24 cellular contexts compared by ENCODE assay signal in genomic region chr3:46549408-46549904, GRCh38. TPM values are rescaled to one million over a fixed set of nuclear protein-coding genes. Genes with fewer than 3 reads are reported as not detected.
A peak's percentile ranks its signal among the peaks of the same experiment; 100 is the strongest.
DNase-seq lines count a peak whose midpoint lies in the region; ATAC-seq, FAIRE-seq and TF ChIP-seq lines count a peak whose summit lies in the region.
"Had no signal": no experiment of that assay in that cellular context is flagged by ENCODE, and none has a peak within 500 bp of the region (broad histone marks: within the 10 kb centered on the region; RNA-seq: fewer than 3 reads in every experiment).

No MANE protein-coding gene starts in this region.

- H3K27me3 ChIP-seq in K562 (ENCODE audit: control insufficient read depth in 2 of 2, insufficient read depth in 2 of 2, low read length in 2 of 2): no peaks in the 10 kb centered on the region; a peak in 1 of 5 replicates

- ATAC-seq in activated naive CD4-positive, alpha-beta T cell treated with anti-CD3 and anti-CD28 coated beads, Interleukin-2, amount 50 U/mL, for 72 hours: no peak
- ATAC-seq in K562 (peak; percentile 89), HG03025 (IDR thresholded peaks at IDR 0.05; ENCODE audit: low FRiP score, unreplicated experiment) (no peak)
- ATAC-seq in stimulated activated naive CD8-positive, alpha-beta T cell treated with anti-CD3 and anti-CD28 coated beads, Interleukin-15, amount 100 ng/mL, for 72 hours: no peak
- ATAC-seq: activated T-cell treated with anti-CD3 and anti-CD28 coated beads, Interleukin-2, amount 50 U/mL, for 4 hours; left cardiac atrium had no signal

- no peak overlapping the region for H3K4me3 Mint-ChIP-seq in activated naive CD4-positive, alpha-beta T cell treated with anti-CD3 and anti-CD28 coated beads for 36 hours
- H3K4me3 Mint-ChIP-seq in stimulated activated naive CD8-positive, alpha-beta T cell treated with anti-CD3 and anti-CD28 coated beads, Interleukin-15, amount 100 ng/mL, for 72 hours: peak overlapping the region in 1 of 2 donors; percentile 21
- H3K4me3 Mint-ChIP-seq: activated naive CD8-positive, alpha-beta T cell treated with anti-CD3 and anti-CD28 coated beads, Interleukin-2, amount 10 ng/mL, durations not matched to agents 7 days and 5 days; activated T-cell treated with anti-CD3 and anti-CD28 coated beads, Interleukin-2, amount 50 U/mL, for 4 hours; nephron had no signal

- H3K4me3 ChIP-seq in OCI-LY7 (ENCODE audit: low read depth, low read length, poor library complexity, severe bottlenecking) (peak overlapping the region; percentile 35), K562 (no peak overlapping the region)

- no peaks in the 10 kb centered on the region; the same call in 1 of the 2 replicates for H3K36me3 ChIP-seq in OCI-LY7 (ENCODE audit: insufficient read depth, low read length)
- H3K36me3 ChIP-seq in K562 (ENCODE audit: control insufficient read depth, insufficient read depth, low read length): no peaks in the 10 kb centered on the region

- peaks cover 16% of the 10 kb centered on the region for H3K4me1 Mint-ChIP-seq in activated naive CD4-positive, alpha-beta T cell treated with anti-CD3 and anti-CD28 coated beads for 36 hours (ENCODE audit: low read depth)
- peaks cover 29% of the 10 kb centered on the region for H3K4me1 Mint-ChIP-seq in stimulated activated naive CD8-positive, alpha-beta T cell treated with anti-CD3 and anti-CD28 coated beads, Interleukin-15, amount 100 ng/mL, for 72 hours
- H3K4me1 Mint-ChIP-seq: nephron had no signal

- H3K4me2 ChIP-seq in OCI-LY7 (ENCODE audit: low read length) (peak overlapping the region; percentile 61), K562 (ENCODE audit: insufficient read depth, low read length) (peak overlapping the region; percentile 68)

- intact Hi-C loops in activated naive CD4-positive, alpha-beta T cell treated with anti-CD3 and anti-CD28 coated beads for 36 hours (cut with micrococcal nuclease): no loop called here
- intact Hi-C loops in OCI-LY7 (cut with micrococcal nuclease; ENCODE audit: unreplicated experiment) (loop anchor here (1.0 to 5.0 kb wide), 3 partner anchors 10 to 452 kb away; no protein-coding TSS in a partner anchor), K562 (cut with micrococcal nuclease) (loop anchor here (2.0 kb wide), 1 partner anchor 41 kb away; no protein-coding TSS in a partner anchor)

- no peaks in the 10 kb centered on the region for H3K9me3 Mint-ChIP-seq in activated naive CD4-positive, alpha-beta T cell treated with anti-CD3 and anti-CD28 coated beads for 36 hours
- no peaks in the 10 kb centered on the region for H3K9me3 Mint-ChIP-seq in activated naive CD4-positive, alpha-beta T cell treated with anti-CD3 and anti-CD28 coated beads, Interleukin-2, amount 50 U/mL, for 72 hours
- no peaks in the 10 kb centered on the region for H3K9me3 Mint-ChIP-seq in stimulated activated naive CD8-positive, alpha-beta T cell treated with anti-CD3 and anti-CD28 coated beads, Interleukin-15, amount 100 ng/mL, for 72 hours
- H3K9me3 Mint-ChIP-seq: activated T-cell treated with anti-CD3 and anti-CD28 coated beads, Interleukin-2, amount 50 U/mL, for 4 hours had no signal

- BruUV-seq in OCI-LY7 (replicated peaks; lab: Mats Ljungman, UMichigan): no TSS peak
- no TSS peak for BruUV-seq in K562 (replicated peaks; lab: Mats Ljungman, UMichigan)

- H2AFZ ChIP-seq in OCI-LY7 (ENCODE audit: low read length): peak overlapping the region; percentile 13; the same call in 1 of the 2 replicates
- peak overlapping the region; percentile 72 for H2AFZ ChIP-seq in K562 (ENCODE audit: low read depth, low read length)

- H3K4me1 ChIP-seq in OCI-LY7 (ENCODE audit: insufficient read depth, low read length, poor library complexity, severe bottlenecking) (peaks cover 95% of the 10 kb centered on the region), K562 (replicated peaks in 1 of 2; ENCODE audit: control insufficient read depth in 2 of 2, insufficient read depth in 2 of 2, low read length in 2 of 2) (peaks cover 38% of the 10 kb centered on the region in 2 experiments)

- H3K9ac ChIP-seq in K562 (ENCODE audit: insufficient read depth in 1 of 2, low read depth in 2 of 2, low read length in 2 of 2): peak overlapping the region in 1 of 2 experiments; percentile 50; a peak in 3 of 4 replicates

- TF ChIP-seq EP300 in K562 (IDR thresholded peaks at IDR 0.05; ENCODE audit: low read length): peak; percentile 97

- TF ChIP-seq POLR2A in K562 (conservative IDR thresholded peaks at IDR 0.05): no peak

- POLR2A ChIA-PET in OCI-LY7 (lab: Charles Lee) (interaction anchor here (0.7 to 6.6 kb wide), 11 partner anchors 10 to 452 kb away, joined by 3 to 149 read pairs (median 6); partner anchors contain the start of gene RTP3), K562 (lab: Yijun Ruan, JAX) (interaction anchor here (0.6 to 1.8 kb wide), 5 partner anchors 8 to 165 kb away, joined by 5 to 13 read pairs (median 5); no protein-coding TSS in a partner anchor)

- TF ChIP-seq RAD21 in K562 (CRISPR knock-in tag; conservative IDR thresholded peaks at IDR 0.05 in 1 of 2, IDR thresholded peaks at IDR 0.05 in 1 of 2): no peak

- H3K79me2 ChIP-seq in OCI-LY7 (ENCODE audit: insufficient read depth, low read depth, low read length) (peaks cover 19% of the 10 kb centered on the region; the same call in 1 of the 2 replicates), K562 (ENCODE audit: control insufficient read depth, insufficient read depth, low read length) (no peaks in the 10 kb centered on the region)

- no peaks in the 10 kb centered on the region for H3K9me2 ChIP-seq in OCI-LY7 (ENCODE audit: insufficient read depth, low read length)

- TF ChIP-seq CTCF in OCI-LY7 (conservative IDR thresholded peaks at IDR 0.05; ENCODE audit: low read length) (no peak), K562 (IDR thresholded peaks at IDR 0.05 in 2 of 3, conservative IDR thresholded peaks at IDR 0.05 in 1 of 3; ENCODE audit: insufficient read depth in 2 of 3, low read depth in 1 of 3, low read length in 3 of 3) (no peak)

- H3K27me3 Mint-ChIP-seq in activated naive CD4-positive, alpha-beta T cell treated with anti-CD3 and anti-CD28 coated beads for 36 hours (ENCODE audit: low read depth): no peaks in the 10 kb centered on the region
- H3K27me3 Mint-ChIP-seq in stimulated activated naive CD8-positive, alpha-beta T cell treated with anti-CD3 and anti-CD28 coated beads, Interleukin-15, amount 100 ng/mL, for 72 hours: peaks cover 6% of the 10 kb centered on the region

- peak; percentile 96 for FAIRE-seq in K562 (lab: Jason Lieb, UNC)
- FAIRE-seq: A204.1, bronchial epithelial cell, small intestine had no signal

- DNase-seq in activated naive CD4-positive, alpha-beta T cell treated with anti-CD3 and anti-CD28 coated beads for 36 hours: peak; percentile 35
- DNase-seq in activated naive CD4-positive, alpha-beta T cell treated with anti-CD3 and anti-CD28 coated beads, Interleukin-2, amount 50 U/mL, for 72 hours (ENCODE audit: low spot score in 2 of 2): no peak
- peak; percentile 97 for DNase-seq in OCI-LY7 (ENCODE audit: low spot score)
- peak; percentile 57 to 89 (median 70) for DNase-seq in K562 (ENCODE audit: extremely low read depth in 1 of 4, low spot score in 3 of 4)
- no peak for DNase-seq in stimulated activated naive CD8-positive, alpha-beta T cell treated with anti-CD3 and anti-CD28 coated beads, Interleukin-15, amount 100 ng/mL, for 72 hours
- DNase-seq in foreskin melanocyte: no peak
- no peak for DNase-seq in activated CD8-positive, alpha-beta memory T cell treated with anti-CD3 and anti-CD28 coated beads, Interleukin-2, amount 50 U/mL, for 48 hours
- DNase-seq: activated naive CD8-positive, alpha-beta T cell treated with anti-CD3 and anti-CD28 coated beads, Interleukin-2, amount 10 ng/mL, durations not matched to agents 7 days and 5 days; activated T-cell treated with anti-CD3 and anti-CD28 coated beads, Interleukin-2, amount 50 U/mL, for 4 hours; C1 segment of cervical spinal cord; left cardiac atrium; NCI-H2081; NCI-H510A treated with DMSO at 0.1 percent for 48 hours; Right ventricle myocardium superior; small intestine; stimulated activated CD4-positive, alpha-beta T cell treated with anti-CD3 and anti-CD28 coated beads, Interleukin-4, amount 100 ng/mL, for 4 hours; substantia nigra had no signal

- CTCF ChIA-PET in activated naive CD4-positive, alpha-beta T cell treated with anti-CD3 and anti-CD28 coated beads for 36 hours (lab: Charles Lee): interaction anchor here (0.6 to 3.5 kb wide), 4 partner anchors 9 to 80 kb away, joined by 3 to 22 read pairs (median 6); no protein-coding TSS in a partner anchor
- CTCF ChIA-PET in OCI-LY7 (lab: Charles Lee; ENCODE audit: unreplicated experiment) (interaction anchor here (0.6 to 2.8 kb wide), 5 partner anchors 9 to 60 kb away, joined by 3 to 25 read pairs (median 4); no protein-coding TSS in a partner anchor), K562 (lab: Yijun Ruan, JAX; ENCODE audit: low intra/inter-chr PET ratio) (interaction anchor here (1.0 kb wide), 1 partner anchor 61 kb away, joined by 3 read pairs; no protein-coding TSS in a partner anchor)

- WGBS in K562 (ENCODE audit: insufficient coverage, low coverage, missing lambda C conversion rate): 1% methylated on average over 4 of the region's 4 CpGs

- no peak overlapping the region for H3K27ac Mint-ChIP-seq in activated naive CD4-positive, alpha-beta T cell treated with anti-CD3 and anti-CD28 coated beads for 36 hours
- H3K27ac Mint-ChIP-seq in activated naive CD4-positive, alpha-beta T cell treated with anti-CD3 and anti-CD28 coated beads, Interleukin-2, amount 50 U/mL, for 72 hours: no peak overlapping the region
- H3K27ac Mint-ChIP-seq in stimulated activated naive CD8-positive, alpha-beta T cell treated with anti-CD3 and anti-CD28 coated beads, Interleukin-15, amount 100 ng/mL, for 72 hours: peak overlapping the region; percentile 23 to 77
- H3K27ac Mint-ChIP-seq: nephron had no signal

- H3K9me3 ChIP-seq in OCI-LY7 (ENCODE audit: low read length) (peaks cover 7% of the 10 kb centered on the region; the same call in 1 of the 2 replicates), K562 (replicated peaks; ENCODE audit: control insufficient read depth, insufficient read depth, low read depth, low read length) (no peaks in the 10 kb centered on the region; the same call in 1 of the 2 replicates)

- H3K9me1 ChIP-seq in K562 (ENCODE audit: control insufficient read depth, insufficient read depth, low read length): no peaks in the 10 kb centered on the region

- peak overlapping the region; percentile 98 for H3K27ac ChIP-seq in OCI-LY7 (ENCODE audit: low read depth, low read length, poor library complexity, severe bottlenecking)
- H3K27ac ChIP-seq in K562 (ENCODE audit: extremely low read depth, low read depth, low read length): peak overlapping the region; percentile 79
- H3K27ac ChIP-seq: epithelial cell of prostate had no signal

- H4K20me1 ChIP-seq in OCI-LY7 (ENCODE audit: insufficient read depth, low read length): no peaks in the 10 kb centered on the region
- H4K20me1 ChIP-seq in K562 (replicated peaks; ENCODE audit: control insufficient read depth, insufficient read depth, low read length): no peaks in the 10 kb centered on the region

- in situ Hi-C loops in K562 (cut with MboI): no loop called here

- no peaks in the 10 kb centered on the region for H3K36me3 Mint-ChIP-seq in activated naive CD4-positive, alpha-beta T cell treated with anti-CD3 and anti-CD28 coated beads for 36 hours (ENCODE audit: low read depth)
- H3K36me3 Mint-ChIP-seq in activated naive CD4-positive, alpha-beta T cell treated with anti-CD3 and anti-CD28 coated beads, Interleukin-2, amount 50 U/mL, for 72 hours: no peaks in the 10 kb centered on the region

RNA-seq across cellular contexts. Expression of gene LRRC2, which starts 16.6 kb away (rescaled TPM):
- total RNA-seq in activated naive CD4-positive, alpha-beta T cell treated with anti-CD3 and anti-CD28 coated beads for 36 hours: not detected
- not detected for total RNA-seq in activated naive CD4-positive, alpha-beta T cell treated with anti-CD3 and anti-CD28 coated beads, Interleukin-2, amount 50 U/mL, for 72 hours
- 2.0 and 2.4 TPM in 2 replicates for total RNA-seq in OCI-LY7 (2014; rRNA removed; shearing (Covaris generic))
- 1.9 and 2.2 TPM in 2 replicates for total RNA-seq in OCI-LY7 (2022)
- not detected in 2 replicates for total RNA-seq in K562 (2011; cell fraction: chromatin; rRNA removed; ENCODE audit: low replicate concordance)
- total RNA-seq in K562 (2011; cell fraction: nucleolus; rRNA removed): not detected in 2 replicates
- not detected in 2 replicates for total RNA-seq in K562 (2011; cell fraction: nucleoplasm; rRNA removed)
- total RNA-seq in K562 (2014; rRNA removed): not detected in 2 replicates
- total RNA-seq in K562 (2014; rRNA removed; fragmentation: Illumina TruSeq; extraction: Trizol): not detected in 2 replicates
- 0.04 TPM in 1 of 2 replicates, not detected in the other for total RNA-seq in K562 (2015; rRNA removed; fragmentation: Illumina TruSeq; extraction: Trizol)
- total RNA-seq in K562 (2021): not detected in 2 replicates
- 0.04 and 0.07 TPM in 2 replicates for polyA plus RNA-seq in K562 (2011; rRNA removed)
- not detected in 2 replicates for polyA plus RNA-seq in K562 (2011; cell fraction: cytosol; rRNA removed)
- not detected in 2 replicates for polyA plus RNA-seq in K562 (2011; cell fraction: nucleus; rRNA removed)
- 0.03 and 0.17 TPM in 2 replicates for polyA plus RNA-seq in K562 (2012)
- 0.01 TPM in 1 of 2 replicates, not detected in the other for polyA plus RNA-seq in K562 (2014; fragmentation: Illumina TruSeq; extraction: Trizol)
- under 1 TPM in 1 of 2 experiments, not detected in 1; 0.04 TPM for polyA plus RNA-seq in K562 (2014; fragmentation: Nextera tagmentation; extraction: Ambion mirVana)
- polyA plus RNA-seq in K562 (2014; rRNA removed): 0.01 TPM in 1 of 2 replicates, not detected in the other
- not detected in 2 replicates for polyA minus RNA-seq in K562 (2011; rRNA and poly(A)+ RNA removed)
- polyA minus RNA-seq in K562 (2011; cell fraction: cytosol; rRNA and poly(A)+ RNA removed): not detected in 2 replicates
- not detected in 2 replicates for polyA minus RNA-seq in K562 (2011; cell fraction: nucleus; rRNA and poly(A)+ RNA removed)

RNA-seq across cellular contexts. Expression of gene RTP3, which starts 51.7 kb away (rescaled TPM):
- not detected for total RNA-seq in activated naive CD4-positive, alpha-beta T cell treated with anti-CD3 and anti-CD28 coated beads for 36 hours
- not detected for total RNA-seq in activated naive CD4-positive, alpha-beta T cell treated with anti-CD3 and anti-CD28 coated beads, Interleukin-2, amount 50 U/mL, for 72 hours
- 1.3 and 1.4 TPM in 2 replicates for total RNA-seq in OCI-LY7 (2014; rRNA removed; shearing (Covaris generic))
- total RNA-seq in OCI-LY7 (2022): 0.37 and 0.74 TPM in 2 replicates
- not detected in 2 replicates for total RNA-seq in K562 (2011; cell fraction: chromatin; rRNA removed; ENCODE audit: low replicate concordance)
- total RNA-seq in K562 (2011; cell fraction: nucleolus; rRNA removed): not detected in 2 replicates
- not detected in 2 replicates for total RNA-seq in K562 (2011; cell fraction: nucleoplasm; rRNA removed)
- total RNA-seq in K562 (2014; rRNA removed): not detected in 2 replicates
- not detected in 2 replicates for total RNA-seq in K562 (2014; rRNA removed; fragmentation: Illumina TruSeq; extraction: Trizol)
- total RNA-seq in K562 (2015; rRNA removed; fragmentation: Illumina TruSeq; extraction: Trizol): not detected in 2 replicates
- not detected in 2 replicates for total RNA-seq in K562 (2021)
- polyA plus RNA-seq in K562 (2011; rRNA removed): not detected in 2 replicates
- polyA plus RNA-seq in K562 (2011; cell fraction: cytosol; rRNA removed): 0.04 TPM in 1 of 2 replicates, not detected in the other
- not detected in 2 replicates for polyA plus RNA-seq in K562 (2011; cell fraction: nucleus; rRNA removed)
- polyA plus RNA-seq in K562 (2012): 0.08 TPM in 1 of 2 replicates, not detected in the other
- not detected in 2 replicates for polyA plus RNA-seq in K562 (2014; fragmentation: Illumina TruSeq; extraction: Trizol)
- not detected for polyA plus RNA-seq in K562 (2014; fragmentation: Nextera tagmentation; extraction: Ambion mirVana)
- polyA plus RNA-seq in K562 (2014; rRNA removed): not detected in 2 replicates
- not detected in 2 replicates for polyA minus RNA-seq in K562 (2011; rRNA and poly(A)+ RNA removed)
- polyA minus RNA-seq in K562 (2011; cell fraction: cytosol; rRNA and poly(A)+ RNA removed): not detected in 2 replicates
- polyA minus RNA-seq in K562 (2011; cell fraction: nucleus; rRNA and poly(A)+ RNA removed): not detected in 2 replicates
- total RNA-seq: activated naive CD8-positive, alpha-beta T cell treated with anti-CD3 and anti-CD28 coated beads, Interleukin-2, amount 10 ng/mL, durations not matched to agents 7 days and 5 days; activated T-cell treated with anti-CD3 and anti-CD28 coated beads, Interleukin-2, amount 50 U/mL, for 4 hours; bronchial epithelial cell; dermis microvascular lymphatic vessel endothelial cell; left cardiac atrium; Right ventricle myocardium superior; urinary bladder had no signal
- polyA plus RNA-seq: small intestine, urinary bladder had no signal

Comparison
In these comparisons a context has a peak if more than half of its experiments do, and no peak if none do; other contexts are left out.
1. DNase-seq: peak in activated naive CD4-positive, alpha-beta T cell treated with anti-CD3 and anti-CD28 coated beads for 36 hours (single experiment), OCI-LY7 (single experiment) and K562 (4 of 4); none in activated naive CD4-positive, alpha-beta T cell treated with anti-CD3 and anti-CD28 coated beads, Interleukin-2, amount 50 U/mL, for 72 hours (0 of 2), stimulated activated naive CD8-positive, alpha-beta T cell treated with anti-CD3 and anti-CD28 coated beads, Interleukin-15, amount 100 ng/mL, for 72 hours (0 of 2), foreskin melanocyte (single experiment) and activated CD8-positive, alpha-beta memory T cell treated with anti-CD3 and anti-CD28 coated beads, Interleukin-2, amount 50 U/mL, for 48 hours (single experiment).
2. H3K27ac Mint-ChIP-seq: peak in stimulated activated naive CD8-positive, alpha-beta T cell treated with anti-CD3 and anti-CD28 coated beads, Interleukin-15, amount 100 ng/mL, for 72 hours (2 of 2); none in activated naive CD4-positive, alpha-beta T cell treated with anti-CD3 and anti-CD28 coated beads for 36 hours (single experiment) and activated naive CD4-positive, alpha-beta T cell treated with anti-CD3 and anti-CD28 coated beads, Interleukin-2, amount 50 U/mL, for 72 hours (0 of 2).